ENCODE assay signal across 22 cellular contexts in genomic region chr16:89655062-89655643, GRCh38. TPM values are rescaled to one million over a fixed set of nuclear protein-coding genes. Genes with fewer than 3 reads are reported as not detected.
DNase-seq lines count a peak whose midpoint lies in the region; ATAC-seq, FAIRE-seq and TF ChIP-seq lines count a peak whose summit lies in the region.
"Had no signal": no experiment of that assay in that cellular context is flagged by ENCODE, and none has a peak within 500 bp of the region (broad histone marks: within the 10 kb centered on the region; RNA-seq: fewer than 3 reads in every experiment).

No MANE protein-coding gene starts in this region.

- CTCF ChIA-PET in SK-N-SH (lab: Yijun Ruan, JAX) = no interaction called here
- CTCF ChIA-PET in CD4-positive, alpha-beta memory T cell (lab: Charles Lee; ENCODE audit: partially characterized antibody) = no interaction called here

- peaks cover 13 to 41% (median 26%) of the 10 kb centered on the region in 4 donors for H3K4me1 Mint-ChIP-seq in CD4-positive, alpha-beta memory T cell
- peaks cover 28% of the 10 kb centered on the region for H3K4me1 Mint-ChIP-seq in activated naive CD8-positive, alpha-beta T cell treated with anti-CD3 and anti-CD28 coated beads, Interleukin-2, amount 10 ng/mL, durations not matched to agents 7 days and 5 days
- peaks cover 20 to 26% of the 10 kb centered on the region in 2 donors for H3K4me1 Mint-ChIP-seq in natural killer cell treated with Interleukin-12 subunit alpha and Interleukin-12 subunit beta and Interleukin-15 and Interleukin-18, amount 100 ng/mL, for 72 hours (ENCODE audit: low read depth in 2 of 2)

- intact Hi-C loops in CD4-positive, alpha-beta memory T cell (cut with micrococcal nuclease) = no loop called here

- peaks cover 4 to 24% of the 10 kb centered on the region in 2 donors for H3K36me3 Mint-ChIP-seq in CD4-positive, alpha-beta memory T cell
- peaks cover 13% of the 10 kb centered on the region for H3K36me3 Mint-ChIP-seq in activated naive CD8-positive, alpha-beta T cell treated with anti-CD3 and anti-CD28 coated beads, Interleukin-2, amount 10 ng/mL, durations not matched to agents 7 days and 5 days
- no peaks in the 10 kb centered on the region for H3K36me3 Mint-ChIP-seq in natural killer cell treated with Interleukin-12 subunit alpha and Interleukin-12 subunit beta and Interleukin-15 and Interleukin-18, amount 100 ng/mL, for 72 hours
- H3K36me3 Mint-ChIP-seq: IgD-negative memory B cell had no signal

- 96% methylated on average over 6 of the region's 10 CpGs for WGBS in SK-N-SH (ENCODE audit: low lambda C conversion rate)

- FAIRE-seq in urothelium cell line (lab: Jason Lieb, UNC) = no peak
- FAIRE-seq: pancreas had no signal

- H3F3A ChIP-seq in SK-N-SH (replicated peaks; ENCODE audit: insufficient read depth) = no peaks in the 10 kb centered on the region

- DNase-seq in SK-N-SH = no peak
- DNase-seq in CD4-positive, alpha-beta memory T cell = no peak
- no peak for DNase-seq in activated naive CD8-positive, alpha-beta T cell treated with anti-CD3 and anti-CD28 coated beads, Interleukin-2, amount 10 ng/mL, durations not matched to agents 7 days and 5 days
- peak; percentile 10 for DNase-seq in natural killer cell treated with Interleukin-12 subunit alpha and Interleukin-12 subunit beta and Interleukin-15 and Interleukin-18, amount 100 ng/mL, for 72 hours (ENCODE audit: low spot score)
- no peak for DNase-seq in DMS153 treated with DMSO at 0.1 percent for 48 hours (lab: John Stamatoyannopoulos, UW; ENCODE audit: unreplicated experiment)
- no peak for DNase-seq in urothelium cell line (ENCODE audit: low spot score)
- no peak for DNase-seq in H4 (ENCODE audit: low spot score)
- DNase-seq: 8988T; activated CD8-positive, alpha-beta memory T cell treated with anti-CD3 and anti-CD28 coated beads for 24 hours; cerebellar nuclear complex; mesenchymal stem cell; stimulated activated naive CD8-positive, alpha-beta T cell treated with anti-CD3 and anti-CD28 coated beads, Interleukin-15, Interleukin-2, amounts not matched to agents 100 U/mL and 50 U/mL, for 24 hours had no signal

- no peaks in the 10 kb centered on the region for H3K27me3 Mint-ChIP-seq in CD4-positive, alpha-beta memory T cell
- no peaks in the 10 kb centered on the region for H3K27me3 Mint-ChIP-seq in activated naive CD8-positive, alpha-beta T cell treated with anti-CD3 and anti-CD28 coated beads, Interleukin-2, amount 10 ng/mL, durations not matched to agents 7 days and 5 days
- H3K27me3 Mint-ChIP-seq in natural killer cell treated with Interleukin-12 subunit alpha and Interleukin-12 subunit beta and Interleukin-15 and Interleukin-18, amount 100 ng/mL, for 72 hours = no peaks in the 10 kb centered on the region
- H3K27me3 Mint-ChIP-seq: IgD-negative memory B cell had no signal

- H3K79me2 ChIP-seq in SK-N-SH (ENCODE audit: insufficient read depth) = peaks cover 90% of the 10 kb centered on the region

- no peak for TF ChIP-seq RAD21 in SK-N-SH (IDR thresholded peaks at IDR 0.05; ENCODE audit: low read length)

- H2AFZ ChIP-seq in SK-N-SH (ENCODE audit: low read depth) = no peak overlapping the region

- no peak for TF ChIP-seq EP300 in SK-N-SH (IDR thresholded peaks at IDR 0.05; ENCODE audit: borderline replicate concordance in 1 of 2, low read depth in 1 of 2, low read length in 1 of 2)

- no peak for TF ChIP-seq CTCF in SK-N-SH (IDR thresholded peaks at IDR 0.05)

- H3K36me3 ChIP-seq in SK-N-SH (replicated peaks in 1 of 2; ENCODE audit: control insufficient read depth in 1 of 2, insufficient read depth in 2 of 2, low read length in 1 of 2) = peaks cover 7 to 15% of the 10 kb centered on the region in 2 experiments
- peaks cover 4% of the 10 kb centered on the region for H3K36me3 ChIP-seq in CD4-positive, alpha-beta memory T cell (ENCODE audit: insufficient read depth, low read length)
- H3K36me3 ChIP-seq: pancreas had no signal

- POLR2A ChIA-PET in SK-N-SH (lab: Yijun Ruan, JAX) = interaction anchor here (0.7 kb wide), 1 partner anchor 342 kb away, joined by 3 read pairs; no protein-coding TSS in a partner anchor
- POLR2A ChIA-PET in CD4-positive, alpha-beta memory T cell (lab: Charles Lee; ENCODE audit: partially characterized antibody) = interaction anchor here (1.7 kb wide), 1 partner anchor 13 kb away, joined by 4 read pairs; no protein-coding TSS in a partner anchor
- POLR2A ChIA-PET in activated naive CD8-positive, alpha-beta T cell treated with anti-CD3 and anti-CD28 coated beads, Interleukin-2, amount 10 ng/mL, durations not matched to agents 7 days and 5 days (lab: Charles Lee) = no interaction called here

- H4K20me1 ChIP-seq in SK-N-SH (ENCODE audit: insufficient read depth) = peaks cover 29% of the 10 kb centered on the region

- no peak overlapping the region for H3K9ac ChIP-seq in SK-N-SH

- peak overlapping the region in 6 of 7 donors; percentile 13 to 88 (median 48) for H3K27ac Mint-ChIP-seq in CD4-positive, alpha-beta memory T cell
- no peak overlapping the region for H3K27ac Mint-ChIP-seq in activated naive CD8-positive, alpha-beta T cell treated with anti-CD3 and anti-CD28 coated beads, Interleukin-2, amount 10 ng/mL, durations not matched to agents 7 days and 5 days
- H3K27ac Mint-ChIP-seq in natural killer cell treated with Interleukin-12 subunit alpha and Interleukin-12 subunit beta and Interleukin-15 and Interleukin-18, amount 100 ng/mL, for 72 hours = peak overlapping the region in 1 of 2 donors; percentile 62

- H3K27ac ChIP-seq in SK-N-SH (ENCODE audit: low read depth in 2 of 2, low read length in 1 of 2) = no peak overlapping the region
- no peak overlapping the region for H3K27ac ChIP-seq in CD4-positive, alpha-beta memory T cell (ENCODE audit: low read depth, low read length)
- H3K27ac ChIP-seq: adrenal gland, epithelial cell of prostate, gastroesophageal sphincter, pancreas, skin epidermis had no signal

- H3K4me3 Mint-ChIP-seq in CD4-positive, alpha-beta memory T cell = peak overlapping the region in 7 of 8 donors; percentile 36 to 82 (median 68)
- H3K4me3 Mint-ChIP-seq in activated naive CD8-positive, alpha-beta T cell treated with anti-CD3 and anti-CD28 coated beads, Interleukin-2, amount 10 ng/mL, durations not matched to agents 7 days and 5 days = peak overlapping the region; percentile 87
- H3K4me3 Mint-ChIP-seq in natural killer cell treated with Interleukin-12 subunit alpha and Interleukin-12 subunit beta and Interleukin-15 and Interleukin-18, amount 100 ng/mL, for 72 hours = peak overlapping the region; percentile 94

- no peaks in the 10 kb centered on the region for H3K9me3 ChIP-seq in SK-N-SH
- no peaks in the 10 kb centered on the region for H3K9me3 ChIP-seq in CD4-positive, alpha-beta memory T cell (ENCODE audit: control insufficient read depth in 1 of 2, low read length in 2 of 2)
- H3K9me3 ChIP-seq: adrenal gland, gastroesophageal sphincter, HAP-1, pancreas had no signal

- H3K27me3 ChIP-seq in SK-N-SH (ENCODE audit: insufficient read depth) = no peaks in the 10 kb centered on the region
- H3K27me3 ChIP-seq in CD4-positive, alpha-beta memory T cell (ENCODE audit: insufficient read depth, low read length) = no peaks in the 10 kb centered on the region
- H3K27me3 ChIP-seq: adrenal gland, gastroesophageal sphincter, pancreas had no signal

- peaks cover 0 to 20% of the 10 kb centered on the region in 2 experiments; a peak in 1 of 4 replicates for H3K4me1 ChIP-seq in SK-N-SH (ENCODE audit: control insufficient read depth in 1 of 2, insufficient read depth in 2 of 2, low read depth in 1 of 2, low read length in 1 of 2)
- peaks cover 21% of the 10 kb centered on the region for H3K4me1 ChIP-seq in CD4-positive, alpha-beta memory T cell (ENCODE audit: insufficient read depth, low read length)

- no peaks in the 10 kb centered on the region for H3K9me3 Mint-ChIP-seq in CD4-positive, alpha-beta memory T cell
- no peaks in the 10 kb centered on the region for H3K9me3 Mint-ChIP-seq in activated naive CD8-positive, alpha-beta T cell treated with anti-CD3 and anti-CD28 coated beads, Interleukin-2, amount 10 ng/mL, durations not matched to agents 7 days and 5 days
- H3K9me3 Mint-ChIP-seq in natural killer cell treated with Interleukin-12 subunit alpha and Interleukin-12 subunit beta and Interleukin-15 and Interleukin-18, amount 100 ng/mL, for 72 hours = no peaks in the 10 kb centered on the region
- H3K9me3 Mint-ChIP-seq: IgD-negative memory B cell had no signal

- H3K9me2 ChIP-seq in SK-N-SH = no peaks in the 10 kb centered on the region

- H3K4me3 ChIP-seq in SK-N-SH (ENCODE audit: low read depth in 2 of 2, low read length in 1 of 2) = no peak overlapping the region
- no peak overlapping the region for H3K4me3 ChIP-seq in CD4-positive, alpha-beta memory T cell (ENCODE audit: low read length in 2 of 2)
- H3K4me3 ChIP-seq: adrenal gland, gastroesophageal sphincter, HAP-1, pancreas, skin epidermis had no signal

- 0 out of 2 replicates have a peak overlapping the region, but pooled peaks have one; percentile 87 for H3K4me2 ChIP-seq in SK-N-SH

- no peak for ATAC-seq in SK-N-SH treated with all-trans-retinoic acid at 6 μM for 48 hours
- no peak for ATAC-seq in activated naive CD8-positive, alpha-beta T cell treated with anti-CD3 and anti-CD28 coated beads, Interleukin-2, amount 10 ng/mL, durations not matched to agents 7 days and 5 days (ENCODE audit: low read depth)
- ATAC-seq in natural killer cell treated with Interleukin-12 subunit alpha and Interleukin-12 subunit beta and Interleukin-15 and Interleukin-18, amount 100 ng/mL, for 72 hours = no peak
- ATAC-seq: gastroesophageal sphincter; pancreas; stimulated activated naive CD8-positive, alpha-beta T cell treated with anti-CD3 and anti-CD28 coated beads, Interleukin-15, Interleukin-2, amounts not matched to agents 100 U/mL and 50 U/mL, for 24 hours had no signal

RNA-seq across cellular contexts. Expression of gene CHMP1A, which starts 2.4 kb away (rescaled TPM):
- 138 and 143 TPM in 2 replicates for polyA plus RNA-seq in SK-N-SH (2012; rRNA removed)
- 53.1 and 80.5 TPM in 2 replicates for polyA plus RNA-seq in SK-N-SH (2012; cell fraction: cytosol; rRNA removed)
- 210 and 292 TPM in 2 replicates for polyA plus RNA-seq in SK-N-SH (2012; cell fraction: nucleus; rRNA removed)
- 10 to 100 TPM; 77.3 to 88.9 TPM for total RNA-seq in CD4-positive, alpha-beta memory T cell
- polyA plus RNA-seq in CD4-positive, alpha-beta memory T cell = 10 to 100 TPM; 66.5 to 83.9 TPM
- total RNA-seq in activated naive CD8-positive, alpha-beta T cell treated with anti-CD3 and anti-CD28 coated beads, Interleukin-2, amount 10 ng/mL, durations not matched to agents 7 days and 5 days = 10 to 100 TPM; 88.1 to 96.3 TPM
- total RNA-seq in natural killer cell treated with Interleukin-12 subunit alpha and Interleukin-12 subunit beta and Interleukin-15 and Interleukin-18, amount 100 ng/mL, for 72 hours = 100 to 1,000 TPM in 1 of 2 donors, 10 to 100 TPM in 1; 92.8 to 146 TPM
- total RNA-seq in H4 (2014; rRNA removed; shearing (Covaris generic)) = 70.7 and 95.1 TPM in 2 replicates

RNA-seq across cellular contexts. Expression of gene SPATA33, which starts 2.5 kb away (rescaled TPM):
- polyA plus RNA-seq in SK-N-SH (2012; rRNA removed) = 7.2 and 8.5 TPM in 2 replicates
- polyA plus RNA-seq in SK-N-SH (2012; cell fraction: cytosol; rRNA removed) = 4.7 and 5.6 TPM in 2 replicates
- polyA plus RNA-seq in SK-N-SH (2012; cell fraction: nucleus; rRNA removed) = 25.2 and 26.5 TPM in 2 replicates
- 10 to 100 TPM in 1 of 2 experiments, 1 to 10 TPM in 1; 8.6 to 10.5 TPM for total RNA-seq in CD4-positive, alpha-beta memory T cell
- polyA plus RNA-seq in CD4-positive, alpha-beta memory T cell = 1 to 10 TPM; 2.5 to 5.7 TPM
- total RNA-seq in activated naive CD8-positive, alpha-beta T cell treated with anti-CD3 and anti-CD28 coated beads, Interleukin-2, amount 10 ng/mL, durations not matched to agents 7 days and 5 days = 10 to 100 TPM in 1 of 2 experiments, 1 to 10 TPM in 1; 9.8 to 11.6 TPM
- 10 to 100 TPM in 1 of 2 donors, 1 to 10 TPM in 1; 9.3 to 19.1 TPM for total RNA-seq in natural killer cell treated with Interleukin-12 subunit alpha and Interleukin-12 subunit beta and Interleukin-15 and Interleukin-18, amount 100 ng/mL, for 72 hours
- total RNA-seq in H4 (2014; rRNA removed; shearing (Covaris generic)) = 6.4 and 9.9 TPM in 2 replicates

RNA-seq across cellular contexts. Expression of gene CDK10, which starts 31.3 kb away (rescaled TPM):
- 84.7 and 94.5 TPM in 2 replicates for polyA plus RNA-seq in SK-N-SH (2012; rRNA removed)
- polyA plus RNA-seq in SK-N-SH (2012; cell fraction: cytosol; rRNA removed) = 25.8 and 40.4 TPM in 2 replicates
- polyA plus RNA-seq in SK-N-SH (2012; cell fraction: nucleus; rRNA removed) = 517 and 551 TPM in 2 replicates
- 100 to 1,000 TPM; 134 to 140 TPM for total RNA-seq in CD4-positive, alpha-beta memory T cell
- polyA plus RNA-seq in CD4-positive, alpha-beta memory T cell = 10 to 100 TPM; 24.8 to 33.5 TPM
- 100 to 1,000 TPM; 103 to 104 TPM for total RNA-seq in activated naive CD8-positive, alpha-beta T cell treated with anti-CD3 and anti-CD28 coated beads, Interleukin-2, amount 10 ng/mL, durations not matched to agents 7 days and 5 days
- 100 to 1,000 TPM in 1 of 2 donors, 10 to 100 TPM in 1; 60.8 to 115 TPM for total RNA-seq in natural killer cell treated with Interleukin-12 subunit alpha and Interleukin-12 subunit beta and Interleukin-15 and Interleukin-18, amount 100 ng/mL, for 72 hours
- 23.0 and 37.5 TPM in 2 replicates for total RNA-seq in H4 (2014; rRNA removed; shearing (Covaris generic))

RNA-seq across cellular contexts. Expression of gene DPEP1, which starts 41.7 kb away (rescaled TPM):
- 0.05 TPM in 1 of 2 replicates, not detected in the other for polyA plus RNA-seq in SK-N-SH (2012; rRNA removed)
- not detected in 2 replicates for polyA plus RNA-seq in SK-N-SH (2012; cell fraction: cytosol; rRNA removed)
- polyA plus RNA-seq in SK-N-SH (2012; cell fraction: nucleus; rRNA removed) = 0.09 and 0.29 TPM in 2 replicates
- not detected for total RNA-seq in CD4-positive, alpha-beta memory T cell
- not detected for polyA plus RNA-seq in CD4-positive, alpha-beta memory T cell
- not detected for total RNA-seq in activated naive CD8-positive, alpha-beta T cell treated with anti-CD3 and anti-CD28 coated beads, Interleukin-2, amount 10 ng/mL, durations not matched to agents 7 days and 5 days
- total RNA-seq in natural killer cell treated with Interleukin-12 subunit alpha and Interleukin-12 subunit beta and Interleukin-15 and Interleukin-18, amount 100 ng/mL, for 72 hours = not detected
- total RNA-seq in H4 (2014; rRNA removed; shearing (Covaris generic)) = not detected in 2 replicates
- total RNA-seq: G401; T-helper 2 cell treated with Interferon-gamma antibody and Interleukin-4, amounts not matched to agents 100 ng/mL and 5 ng/mL, for 36 hours had no signal
- polyA plus RNA-seq: IgD-negative memory B cell had no signal

RNA-seq across cellular contexts. Expression of gene SPATA2L, which starts 46.4 kb away (rescaled TPM):
- polyA plus RNA-seq in SK-N-SH (2012; rRNA removed) = 7.8 and 8.6 TPM in 2 replicates
- 3.8 and 6.4 TPM in 2 replicates for polyA plus RNA-seq in SK-N-SH (2012; cell fraction: cytosol; rRNA removed)
- 12.2 and 23.8 TPM in 2 replicates for polyA plus RNA-seq in SK-N-SH (2012; cell fraction: nucleus; rRNA removed)
- total RNA-seq in CD4-positive, alpha-beta memory T cell = 10 to 100 TPM; 12.7 to 13.1 TPM
- 10 to 100 TPM in 1 of 2 donors, 1 to 10 TPM in 1; 5.4 to 13.0 TPM for polyA plus RNA-seq in CD4-positive, alpha-beta memory T cell
- total RNA-seq in activated naive CD8-positive, alpha-beta T cell treated with anti-CD3 and anti-CD28 coated beads, Interleukin-2, amount 10 ng/mL, durations not matched to agents 7 days and 5 days = 1 to 10 TPM; 7.6 to 8.0 TPM
- total RNA-seq in natural killer cell treated with Interleukin-12 subunit alpha and Interleukin-12 subunit beta and Interleukin-15 and Interleukin-18, amount 100 ng/mL, for 72 hours = 1 to 10 TPM; 6.8 to 8.4 TPM
- 8.1 and 9.2 TPM in 2 replicates for total RNA-seq in H4 (2014; rRNA removed; shearing (Covaris generic))
